ENCODE assay signal across 27 cellular contexts in the genomic region with DNA sequence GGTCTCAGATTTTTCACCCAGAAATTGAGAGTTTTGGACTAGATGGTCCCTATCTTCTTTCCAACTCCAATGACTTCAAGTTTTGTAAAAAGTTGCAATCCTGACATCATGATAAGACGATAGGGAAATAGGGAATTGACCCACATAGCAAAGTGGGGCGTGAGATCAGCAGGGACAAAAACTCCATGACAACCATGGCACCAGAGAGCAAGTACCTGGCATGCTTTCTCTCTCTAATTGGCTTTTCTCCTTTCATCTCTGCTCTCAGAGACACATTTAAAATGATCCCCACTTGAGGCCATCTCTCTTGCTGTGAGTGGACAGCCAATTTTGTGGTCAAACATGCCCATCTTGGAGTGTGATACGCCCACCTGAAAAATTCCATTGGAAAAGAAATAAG. TPM values are rescaled to one million over a fixed set of nuclear protein-coding genes. Genes with fewer than 3 reads are reported as not detected.
"Had no signal": no experiment of that assay in that cellular context is flagged by ENCODE, and none has a peak within 500 bp of the region (broad histone marks: within the 10 kb centered on the region; RNA-seq: fewer than 3 reads in every experiment).

A gene with protein sequence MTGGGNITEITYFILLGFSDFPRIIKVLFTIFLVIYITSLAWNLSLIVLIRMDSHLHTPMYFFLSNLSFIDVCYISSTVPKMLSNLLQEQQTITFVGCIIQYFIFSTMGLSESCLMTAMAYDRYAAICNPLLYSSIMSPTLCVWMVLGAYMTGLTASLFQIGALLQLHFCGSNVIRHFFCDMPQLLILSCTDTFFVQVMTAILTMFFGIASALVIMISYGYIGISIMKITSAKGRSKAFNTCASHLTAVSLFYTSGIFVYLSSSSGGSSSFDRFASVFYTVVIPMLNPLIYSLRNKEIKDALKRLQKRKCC (plus strand): TSS at position 301 of the 400 bp plus-strand sequence. CDS start 5,564 bp downstream, outside the sequence.

- H3K4me3 ChIP-seq: stomach, suprapubic skin, testis, thoracic aorta, thyroid gland, tibial artery, tibial nerve, transverse colon, upper lobe of left lung, upper lobe of right lung, uterus, vagina had no signal

- DNase-seq: stimulated activated CD4-positive, alpha-beta T cell treated with anti-CD3 and anti-CD28 coated beads, Interleukin-2, amount 100 ng/mL, for 48 hours; stimulated activated CD4-positive, alpha-beta T cell treated with anti-CD3 and anti-CD28 coated beads, Interleukin-4, amount 100 ng/mL, for 1 hour; stimulated activated CD4-positive, alpha-beta T cell treated with anti-CD3 and anti-CD28 coated beads, Interleukin-4, amount 100 ng/mL, for 24 hours; stimulated activated CD4-positive, alpha-beta T cell treated with anti-CD3 and anti-CD28 coated beads, Interleukin-4, amount 100 ng/mL, for 4 hours; stimulated activated CD8-positive, alpha-beta memory T cell treated with anti-CD3 and anti-CD28 coated beads, Interleukin-4, amount 100 ng/mL, for 48 hours; stimulated activated naive B cell treated with anti-CD40 and anti-IgM and Interleukin-4, amounts not matched to agents 10 μg/mL and 1 μg/mL and 100 μg/mL, for 72 hours; stimulated activated naive CD4-positive, alpha-beta T cell; stimulated activated naive CD4-positive, alpha-beta T cell treated with Interleukin-2 at 50 U/mL for 16 hours; stimulated activated naive CD8-positive, alpha-beta T cell treated with anti-CD3 and anti-CD28 coated beads, Interleukin-15, amount 100 ng/mL, for 72 hours; stimulated activated naive CD8-positive, alpha-beta T cell treated with anti-CD3 and anti-CD28 coated beads, Interleukin-15, Interleukin-2, amounts not matched to agents 100 U/mL and 50 U/mL, for 24 hours; stomach; substantia nigra; testis; thyroid gland; tibial artery; transverse colon; trophoblast cell; upper lobe of left lung; upper lobe of right lung; uterus had no signal

- H3K4me1 ChIP-seq: stomach, suprapubic skin, testis, thyroid gland, tibial artery, tibial nerve, transverse colon, upper lobe of left lung, upper lobe of right lung, uterus, vagina had no signal

- H3K27me3 ChIP-seq: stomach, suprapubic skin, testis, thyroid gland, tibial artery, tibial nerve, transverse colon, upper lobe of left lung, upper lobe of right lung, uterus, vagina had no signal

- H3K9me3 ChIP-seq: stomach, suprapubic skin, testis, thoracic aorta, thyroid gland, tibial artery, transverse colon, upper lobe of left lung, upper lobe of right lung, uterus, vagina had no signal

- H3K27ac ChIP-seq: stomach, suprapubic skin, testis, thoracic aorta, thyroid gland, tibial artery, tibial nerve, transverse colon, upper lobe of left lung, upper lobe of right lung, uterus, vagina had no signal

- H3K36me3 ChIP-seq: stomach, suprapubic skin, thoracic aorta, thyroid gland, tibial artery, tibial nerve, transverse colon, upper lobe of left lung, upper lobe of right lung, uterus, vagina had no signal

RNA-seq across cellular contexts. Expression of the gene that starts here (rescaled TPM):
- total RNA-seq: suprapubic skin, temporal lobe, thoracic aorta, thyroid gland, tibial nerve, transverse colon, upper lobe of left lung, upper lobe of right lung, ureter, urinary bladder, uterus, vagina had no signal
